In genomic region chr2:181904022-181904632, GRCh38 we compare ENCODE assay signal across 8 cellular contexts. TPM values are rescaled to one million over a fixed set of nuclear protein-coding genes. Genes with fewer than 3 reads are reported as not detected.
DNase-seq lines count a peak whose midpoint lies in the region; ATAC-seq and TF ChIP-seq lines count a peak whose summit lies in the region.

No MANE protein-coding gene starts in this region.

- intact Hi-C loops in Caco-2 (cut with micrococcal nuclease; ENCODE audit: unreplicated experiment), result loop anchor here (1.0 kb wide), 3 partner anchors 12 to 173 kb away; no protein-coding TSS in a partner anchor

- ATAC-seq in GM21360 (IDR thresholded peaks at IDR 0.05; ENCODE audit: unreplicated experiment), result peak; percentile 46

- no peaks in the 10 kb centered on the region for H3K9me3 ChIP-seq in Caco-2
- no peaks in the 10 kb centered on the region for H3K9me3 ChIP-seq in muscle layer of duodenum (ENCODE audit: control insufficient read depth in 1 of 2, low read length in 2 of 2)

- no peak overlapping the region for H3K4me3 Mint-ChIP-seq in Caco-2 (ENCODE audit: unreplicated experiment)

- CTCF ChIA-PET in Caco-2 (lab: Charles Lee), result interaction anchor here (1.3 kb wide), 1 partner anchor 161 kb away, joined by 7 read pairs; no protein-coding TSS in a partner anchor

- peak overlapping the region; percentile 6 for H3K27ac ChIP-seq in muscle layer of duodenum (ENCODE audit: low read length)

- DNase-seq in Caco-2, result peak in 1 of 2 experiments; percentile 52
- DNase-seq in NCI-H446 treated with DMSO at 0.1 percent for 48 hours (lab: John Stamatoyannopoulos, UW), result peak; percentile 10
- peak; percentile 71 for DNase-seq in choroid plexus epithelial cell (ENCODE audit: low read depth)
- no peak for DNase-seq in islet precursor cell
- no peak for DNase-seq in GF-D8 (lab: John Stamatoyannopoulos, UW)
- DNase-seq in mesenteric fat pad (ENCODE audit: low spot score), result no peak

- peaks cover 1% of the 10 kb centered on the region; the same call in 1 of the 2 replicates for H3K36me3 ChIP-seq in Caco-2 (ENCODE audit: control insufficient read depth, insufficient read depth, low read length)
- peaks cover 38 to 40% of the 10 kb centered on the region in 2 donors for H3K36me3 ChIP-seq in muscle layer of duodenum (ENCODE audit: control insufficient read depth in 1 of 2, insufficient read depth in 2 of 2, low read length in 2 of 2)

- H3K4me3 ChIP-seq in Caco-2 (ENCODE audit: low read depth, low read length) (no peak overlapping the region), choroid plexus epithelial cell (ENCODE audit: low read depth, low read length) (no peak overlapping the region), muscle layer of duodenum (ENCODE audit: low read depth in 1 of 2, low read length in 2 of 2) (peak overlapping the region in 1 of 2 donors; percentile 20)

- no peaks in the 10 kb centered on the region for H3K9me3 Mint-ChIP-seq in Caco-2 (ENCODE audit: unreplicated experiment)

- no peak overlapping the region for H3K27ac Mint-ChIP-seq in Caco-2 (ENCODE audit: unreplicated experiment)

- H3K36me3 Mint-ChIP-seq in Caco-2 (ENCODE audit: insufficient read depth, unreplicated experiment), result peaks cover 68% of the 10 kb centered on the region

- TF ChIP-seq CTCF in Caco-2 (IDR thresholded peaks at IDR 0.05; ENCODE audit: insufficient read depth in 1 of 2, low read depth in 1 of 2, low read length in 1 of 2, severe bottlenecking in 1 of 2, unreplicated experiment in 1 of 2) (peak; percentile 58 to 66), choroid plexus epithelial cell (conservative IDR thresholded peaks at IDR 0.05; ENCODE audit: low read depth, low read length) (peak; percentile 64)

- no peaks in the 10 kb centered on the region for H3K4me1 Mint-ChIP-seq in Caco-2 (ENCODE audit: low read depth, unreplicated experiment)

- POLR2A ChIA-PET in Caco-2 (lab: Charles Lee), result no interaction called here

- BruUV-seq in Caco-2 (replicated peaks; lab: Mats Ljungman, UMichigan), result no TSS peak

- H3K27me3 ChIP-seq in Caco-2 (replicated peaks; ENCODE audit: control insufficient read depth, insufficient read depth, low read length) (no peaks in the 10 kb centered on the region), muscle layer of duodenum (ENCODE audit: low read depth, low read length) (no peaks in the 10 kb centered on the region)

- H3K27me3 Mint-ChIP-seq in Caco-2 (ENCODE audit: insufficient read depth, unreplicated experiment), result no peaks in the 10 kb centered on the region

- H3K4me1 ChIP-seq in Caco-2 (no peaks in the 10 kb centered on the region), muscle layer of duodenum (ENCODE audit: control insufficient read depth in 1 of 2, insufficient read depth in 2 of 2, low read length in 2 of 2) (peaks cover 4 to 59% of the 10 kb centered on the region in 2 donors)

RNA-seq across cellular contexts. Expression of gene ITPRID2, which starts 12.6 kb away (rescaled TPM):
- 54.8 and 62.0 TPM in 2 replicates for total RNA-seq in Caco-2 (2022)
- 119 TPM for total RNA-seq in mesenteric fat pad

Comparison
In these comparisons a context has a peak if more than half of its experiments do, and no peak if none do; other contexts are left out.
1. DNase-seq: peak in NCI-H446 treated with DMSO at 0.1 percent for 48 hours (single experiment) and choroid plexus epithelial cell (single experiment); none in islet precursor cell (single experiment), GF-D8 (single experiment) and mesenteric fat pad (single experiment).